11 cellular contexts compared by ENCODE assay signal in genomic region chr18:32803571-32803970, GRCh38. TPM values are rescaled to one million over a fixed set of nuclear protein-coding genes. Genes with fewer than 3 reads are reported as not detected.
A peak's percentile ranks its signal among the peaks of the same experiment; 100 is the strongest.
DNase-seq lines count a peak whose midpoint lies in the region; ATAC-seq, FAIRE-seq and TF ChIP-seq lines count a peak whose summit lies in the region.
"Had no signal": no experiment of that assay in that cellular context is flagged by ENCODE, and none has a peak within 500 bp of the region (broad histone marks: within the 10 kb centered on the region; RNA-seq: fewer than 3 reads in every experiment).

No MANE protein-coding gene starts in this region.

- no peaks in the 10 kb centered on the region for H3K9me3 ChIP-seq in astrocyte (ENCODE audit: insufficient read depth, low read depth, low read length)
- H3K9me3 ChIP-seq in CD4-positive, alpha-beta memory T cell (ENCODE audit: control insufficient read depth in 1 of 2, low read length in 2 of 2) = no peaks in the 10 kb centered on the region

- no peak for TF ChIP-seq CTCF in astrocyte (IDR thresholded peaks at IDR 0.05; ENCODE audit: insufficient read depth, low read depth, low read length)

- H2AFZ ChIP-seq in astrocyte (ENCODE audit: low read depth, low read length) = no peak overlapping the region

- peak; percentile 69 for DNase-seq in DMS53 (lab: John Stamatoyannopoulos, UW)
- peak; percentile 1 for DNase-seq in astrocyte (ENCODE audit: low read depth)
- DNase-seq in CD4-positive, alpha-beta memory T cell = no peak
- no peak for DNase-seq in stimulated activated CD4-positive, alpha-beta T cell treated with anti-CD3 and anti-CD28 coated beads, Interleukin-1b, Interleukin-23, amount 100 ng/mL, for 48 hours
- DNase-seq in activated CD4-positive, alpha-beta T cell treated with anti-CD3 and anti-CD28 coated beads, Interleukin-2, amount 50 U/mL, for 48 hours = no peak
- DNase-seq in T-helper 2 cell treated with Interferon-gamma antibody and Interleukin-4, amounts not matched to agents 5 μg/mL and 100 μg/mL, for 36 hours (ENCODE audit: low spot score) = no peak
- DNase-seq: C1 segment of cervical spinal cord; effector CD4-positive, alpha-beta T cell; left ventricle myocardium superior had no signal

- no peak overlapping the region for H3K27ac Mint-ChIP-seq in astrocyte (ENCODE audit: unreplicated experiment)
- H3K27ac Mint-ChIP-seq in CD4-positive, alpha-beta memory T cell = no peak overlapping the region
- H3K27ac Mint-ChIP-seq in T-helper 2 cell treated with Interferon-gamma antibody and Interleukin-4, amounts not matched to agents 5 μg/mL and 100 μg/mL, for 36 hours = no peak overlapping the region

- peak; percentile 75 for ATAC-seq in GM19468 (IDR thresholded peaks at IDR 0.05; ENCODE audit: extremely low read depth, unreplicated experiment)
- peak; percentile 94 for ATAC-seq in HG03103 (IDR thresholded peaks at IDR 0.05; ENCODE audit: low read depth, unreplicated experiment)
- ATAC-seq: left ventricle myocardium superior had no signal

- CTCF ChIA-PET in CD4-positive, alpha-beta memory T cell (lab: Charles Lee; ENCODE audit: partially characterized antibody) = no interaction called here

- no peaks in the 10 kb centered on the region for H4K20me1 ChIP-seq in astrocyte (ENCODE audit: insufficient read depth, low read length)

- no peaks in the 10 kb centered on the region for H3K4me1 Mint-ChIP-seq in astrocyte (ENCODE audit: low read depth, unreplicated experiment)
- no peaks in the 10 kb centered on the region for H3K4me1 Mint-ChIP-seq in CD4-positive, alpha-beta memory T cell
- no peaks in the 10 kb centered on the region for H3K4me1 Mint-ChIP-seq in T-helper 2 cell treated with Interferon-gamma antibody and Interleukin-4, amounts not matched to agents 5 μg/mL and 100 μg/mL, for 36 hours (ENCODE audit: low read depth)

- no peak overlapping the region for H3K4me2 ChIP-seq in astrocyte (ENCODE audit: low read length)

- no peaks in the 10 kb centered on the region for H3K27me3 ChIP-seq in astrocyte (ENCODE audit: insufficient read depth, low read length)
- no peaks in the 10 kb centered on the region for H3K27me3 ChIP-seq in CD4-positive, alpha-beta memory T cell (ENCODE audit: insufficient read depth, low read length)

- intact Hi-C loops in CD4-positive, alpha-beta memory T cell (cut with micrococcal nuclease) = no loop called here

- no peak for FAIRE-seq in astrocyte (lab: Jason Lieb, UNC)

- no peaks in the 10 kb centered on the region for H3K36me3 Mint-ChIP-seq in astrocyte (ENCODE audit: low read depth, unreplicated experiment)
- H3K36me3 Mint-ChIP-seq in CD4-positive, alpha-beta memory T cell = no peaks in the 10 kb centered on the region
- no peaks in the 10 kb centered on the region for H3K36me3 Mint-ChIP-seq in T-helper 2 cell treated with Interferon-gamma antibody and Interleukin-4, amounts not matched to agents 5 μg/mL and 100 μg/mL, for 36 hours (ENCODE audit: low read depth)

- no peaks in the 10 kb centered on the region for H3K4me1 ChIP-seq in astrocyte (ENCODE audit: insufficient read depth, low read length)
- H3K4me1 ChIP-seq in CD4-positive, alpha-beta memory T cell (ENCODE audit: insufficient read depth, low read length) = no peaks in the 10 kb centered on the region

- no peaks in the 10 kb centered on the region for H3K27me3 Mint-ChIP-seq in astrocyte (ENCODE audit: low read depth, unreplicated experiment)
- H3K27me3 Mint-ChIP-seq in CD4-positive, alpha-beta memory T cell = no peaks in the 10 kb centered on the region
- no peaks in the 10 kb centered on the region for H3K27me3 Mint-ChIP-seq in T-helper 2 cell treated with Interferon-gamma antibody and Interleukin-4, amounts not matched to agents 5 μg/mL and 100 μg/mL, for 36 hours (ENCODE audit: low read depth)

- POLR2A ChIA-PET in CD4-positive, alpha-beta memory T cell (lab: Charles Lee; ENCODE audit: partially characterized antibody) = no interaction called here

- H3K9ac ChIP-seq in astrocyte (ENCODE audit: low read length) = no peak overlapping the region

- H3K4me3 Mint-ChIP-seq in astrocyte (ENCODE audit: unreplicated experiment) = no peak overlapping the region
- no peak overlapping the region for H3K4me3 Mint-ChIP-seq in CD4-positive, alpha-beta memory T cell
- H3K4me3 Mint-ChIP-seq in T-helper 2 cell treated with Interferon-gamma antibody and Interleukin-4, amounts not matched to agents 5 μg/mL and 100 μg/mL, for 36 hours = no peak overlapping the region

- H3K36me3 ChIP-seq in astrocyte (ENCODE audit: insufficient read depth, low read length) = no peaks in the 10 kb centered on the region
- H3K36me3 ChIP-seq in CD4-positive, alpha-beta memory T cell (ENCODE audit: insufficient read depth, low read length) = no peaks in the 10 kb centered on the region

- no peak overlapping the region for H3K4me3 ChIP-seq in astrocyte (ENCODE audit: insufficient read depth, low read depth, low read length)
- no peak overlapping the region for H3K4me3 ChIP-seq in CD4-positive, alpha-beta memory T cell (ENCODE audit: low read length in 2 of 2)

- no peak overlapping the region for H3K27ac ChIP-seq in astrocyte (ENCODE audit: low read depth, low read length)
- H3K27ac ChIP-seq in CD4-positive, alpha-beta memory T cell (ENCODE audit: low read depth, low read length) = no peak overlapping the region

- H3K9me3 Mint-ChIP-seq in astrocyte (ENCODE audit: unreplicated experiment) = no peaks in the 10 kb centered on the region
- peaks cover 0 to 6% (median 2%) of the 10 kb centered on the region in 8 donors for H3K9me3 Mint-ChIP-seq in CD4-positive, alpha-beta memory T cell
- no peaks in the 10 kb centered on the region for H3K9me3 Mint-ChIP-seq in T-helper 2 cell treated with Interferon-gamma antibody and Interleukin-4, amounts not matched to agents 5 μg/mL and 100 μg/mL, for 36 hours

- H3K79me2 ChIP-seq in astrocyte (ENCODE audit: insufficient read depth, low read length) = no peaks in the 10 kb centered on the region

RNA-seq across cellular contexts. Expression of gene KLHL14, which starts 30.7 kb away (rescaled TPM):
- total RNA-seq in astrocyte = 0.39 and 0.43 TPM in 2 replicates
- not detected for total RNA-seq in CD4-positive, alpha-beta memory T cell
- polyA plus RNA-seq in CD4-positive, alpha-beta memory T cell = under 1 TPM in 1 of 2 donors, not detected in 1; 0.05 TPM

Comparison
In these comparisons a context has a peak if more than half of its experiments do, and no peak if none do; other contexts are left out.
1. DNase-seq: peak in DMS53 (single experiment) and astrocyte (single experiment); none in CD4-positive, alpha-beta memory T cell (0 of 5), stimulated activated CD4-positive, alpha-beta T cell treated with anti-CD3 and anti-CD28 coated beads, Interleukin-1b, Interleukin-23, amount 100 ng/mL, for 48 hours (single experiment), activated CD4-positive, alpha-beta T cell treated with anti-CD3 and anti-CD28 coated beads, Interleukin-2, amount 50 U/mL, for 48 hours (0 of 2) and T-helper 2 cell treated with Interferon-gamma antibody and Interleukin-4, amounts not matched to agents 5 μg/mL and 100 μg/mL, for 36 hours (single experiment).